In genomic region chr10:48896756-48897437, GRCh38 we compare ENCODE assay signal across 29 cellular contexts. TPM values are rescaled to one million over a fixed set of nuclear protein-coding genes. Genes with fewer than 3 reads are reported as not detected.
DNase-seq lines count a peak whose midpoint lies in the region; ATAC-seq, FAIRE-seq and TF ChIP-seq lines count a peak whose summit lies in the region.
"Had no signal": no experiment of that assay in that cellular context is flagged by ENCODE, and none has a peak within 500 bp of the region (broad histone marks: within the 10 kb centered on the region; RNA-seq: fewer than 3 reads in every experiment).

No MANE protein-coding gene starts in this region.

- H3K27ac Mint-ChIP-seq in activated naive CD8-positive, alpha-beta T cell treated with anti-CD3 and anti-CD28 coated beads for 36 hours, result no peak overlapping the region
- H3K27ac Mint-ChIP-seq in GM23338, result no peak overlapping the region; the same call in 1 of the 2 replicates
- H3K27ac Mint-ChIP-seq: activated CD4-positive, alpha-beta memory T cell treated with anti-CD3 and anti-CD28 coated beads, Interleukin-2, amount 10 ng/mL, durations not matched to agents 7 days and 5 days; activated naive CD8-positive, alpha-beta T cell treated with anti-CD3 and anti-CD28 coated beads, Interleukin-2, amount 50 U/mL, for 24 hours; effector memory CD8-positive, alpha-beta T cell; naive thymus-derived CD8-positive, alpha-beta T cell had no signal

- H3K36me3 ChIP-seq in GM12878 (ENCODE audit: control insufficient read depth in 2 of 2, insufficient read depth in 2 of 2, low read length in 1 of 2) (peaks cover 26 to 32% of the 10 kb centered on the region in 2 experiments), lower lobe of right lung (peaks cover 9% of the 10 kb centered on the region), GM23338 (ENCODE audit: insufficient read depth) (no peaks in the 10 kb centered on the region)
- H3K36me3 ChIP-seq: esophagus squamous epithelium, ovary had no signal

- H2AFZ ChIP-seq in GM12878 (ENCODE audit: control insufficient read depth, low read depth, low read length) (no peak overlapping the region), GM23338 (no peak overlapping the region)

- ATAC-seq in GM12878 (no peak), lower lobe of right lung (no peak), GM19463 (IDR thresholded peaks at IDR 0.05; ENCODE audit: unreplicated experiment) (no peak), GM23338 (no peak), GM19351 (IDR thresholded peaks at IDR 0.05; ENCODE audit: unreplicated experiment) (no peak)
- ATAC-seq: A549; activated CD4-positive, CD25-positive, alpha-beta regulatory T cell treated with anti-CD3 and anti-CD28 coated beads, Interleukin-2, amount 50 U/mL, for 24 hours; body of pancreas; effector memory CD8-positive, alpha-beta T cell; left cardiac atrium; naive thymus-derived CD8-positive, alpha-beta T cell; right cardiac atrium; Right ventricle myocardium inferior had no signal

- no peak overlapping the region for H3K9ac ChIP-seq in GM12878 (ENCODE audit: control insufficient read depth, insufficient read depth, low read length)

- no peak for TF ChIP-seq POLR2A in GM12878 (IDR thresholded peaks at IDR 0.05; ENCODE audit: low read depth, low read length)

- RAD21 ChIA-PET in GM12878 (lab: Charles Lee; ENCODE audit: unreplicated experiment), result no interaction called here

- SMC1A ChIA-PET in GM12878 (lab: Charles Lee; ENCODE audit: uncharacterized antibody, unreplicated experiment), result no interaction called here

- no peak for TF ChIP-seq CTCF in GM12878 (IDR thresholded peaks at IDR 0.05 in 2 of 3, conservative IDR thresholded peaks at IDR 0.05 in 1 of 3; ENCODE audit: control insufficient read depth in 2 of 3, extremely low read depth in 1 of 3, insufficient read depth in 1 of 3, low read depth in 3 of 3, low read length in 3 of 3)
- TF ChIP-seq CTCF in lower lobe of right lung (IDR thresholded peaks at IDR 0.05), result no peak
- no peak for TF ChIP-seq CTCF in GM23338 (conservative IDR thresholded peaks at IDR 0.05; ENCODE audit: low read depth in 2 of 2)

- H3K36me3 Mint-ChIP-seq in activated naive CD8-positive, alpha-beta T cell treated with anti-CD3 and anti-CD28 coated beads for 36 hours, result no peaks in the 10 kb centered on the region
- H3K36me3 Mint-ChIP-seq in GM23338 (ENCODE audit: low read depth), result no peaks in the 10 kb centered on the region
- H3K36me3 Mint-ChIP-seq: naive thymus-derived CD8-positive, alpha-beta T cell had no signal

- no TSS peak for BruUV-seq in GM12878 (replicated peaks; lab: Mats Ljungman, UMichigan)

- no peaks in the 10 kb centered on the region for H3F3A ChIP-seq in GM23338 (replicated peaks; ENCODE audit: low read depth)

- H3K9me3 Mint-ChIP-seq in activated naive CD8-positive, alpha-beta T cell treated with anti-CD3 and anti-CD28 coated beads for 36 hours, result no peaks in the 10 kb centered on the region
- no peaks in the 10 kb centered on the region for H3K9me3 Mint-ChIP-seq in GM23338
- H3K9me3 Mint-ChIP-seq: activated CD4-positive, alpha-beta memory T cell treated with anti-CD3 and anti-CD28 coated beads, Interleukin-2, amount 10 ng/mL, durations not matched to agents 7 days and 5 days; activated naive CD8-positive, alpha-beta T cell treated with anti-CD3 and anti-CD28 coated beads, Interleukin-2, amount 50 U/mL, for 24 hours; effector memory CD8-positive, alpha-beta T cell had no signal

- H3K4me2 ChIP-seq in GM12878 (ENCODE audit: control insufficient read depth, insufficient read depth), result no peak overlapping the region
- no peak overlapping the region for H3K4me2 ChIP-seq in GM23338
- H3K4me2 ChIP-seq: A549 had no signal

- H3K79me2 ChIP-seq in GM12878 (ENCODE audit: control insufficient read depth, insufficient read depth, low read length) (no peaks in the 10 kb centered on the region), GM23338 (replicated peaks; ENCODE audit: insufficient read depth) (no peaks in the 10 kb centered on the region)

- no peaks in the 10 kb centered on the region for H3K9me2 ChIP-seq in GM23338 (ENCODE audit: insufficient read depth)

- H3K27me3 Mint-ChIP-seq in activated naive CD8-positive, alpha-beta T cell treated with anti-CD3 and anti-CD28 coated beads for 36 hours, result no peaks in the 10 kb centered on the region
- peaks cover 2% of the 10 kb centered on the region for H3K27me3 Mint-ChIP-seq in GM23338 (ENCODE audit: insufficient read depth, low read depth, poor library complexity)
- H3K27me3 Mint-ChIP-seq: activated CD4-positive, alpha-beta memory T cell treated with anti-CD3 and anti-CD28 coated beads, Interleukin-2, amount 10 ng/mL, durations not matched to agents 7 days and 5 days; activated naive CD8-positive, alpha-beta T cell treated with anti-CD3 and anti-CD28 coated beads, Interleukin-2, amount 50 U/mL, for 24 hours had no signal

- in situ Hi-C loops in GM12878 (cut with MboI), result no loop called here

- FAIRE-seq in GM12878 (lab: Jason Lieb, UNC), result no peak
- FAIRE-seq: A549 had no signal

- H3K9me3 ChIP-seq in GM12878 (replicated peaks; ENCODE audit: control insufficient read depth, insufficient read depth, low read length) (no peaks in the 10 kb centered on the region), lower lobe of right lung (no peaks in the 10 kb centered on the region)
- H3K9me3 ChIP-seq: A549, body of pancreas, esophagus squamous epithelium, ovary had no signal

- CTCF ChIA-PET in GM12878 (lab: Yijun Ruan, JAX), result no interaction called here

- 97% methylated on average over 12 of the region's 13 CpGs for WGBS in GM12878 (ENCODE audit: insufficient coverage, insufficient replicate concordance, low lambda C conversion rate, missing lambda C conversion rate)

- H4K20me1 ChIP-seq in GM12878 (ENCODE audit: control insufficient read depth, insufficient read depth) (no peaks in the 10 kb centered on the region), GM23338 (replicated peaks; ENCODE audit: insufficient read depth) (no peaks in the 10 kb centered on the region)

- no peak overlapping the region for H3K4me3 Mint-ChIP-seq in activated naive CD8-positive, alpha-beta T cell treated with anti-CD3 and anti-CD28 coated beads for 36 hours
- H3K4me3 Mint-ChIP-seq in GM23338, result no peak overlapping the region
- H3K4me3 Mint-ChIP-seq: activated CD4-positive, alpha-beta memory T cell treated with anti-CD3 and anti-CD28 coated beads, Interleukin-2, amount 10 ng/mL, durations not matched to agents 7 days and 5 days; activated naive CD8-positive, alpha-beta T cell treated with anti-CD3 and anti-CD28 coated beads, Interleukin-2, amount 50 U/mL, for 24 hours; effector memory CD8-positive, alpha-beta T cell; naive thymus-derived CD8-positive, alpha-beta T cell had no signal

- TF ChIP-seq EP300 in GM12878 (IDR thresholded peaks at IDR 0.05; ENCODE audit: borderline replicate concordance in 1 of 2, control insufficient read depth in 1 of 2, low read depth in 2 of 2, low read length in 2 of 2), result no peak

- no peak overlapping the region for H3K4me3 ChIP-seq in GM12878
- no peak overlapping the region for H3K4me3 ChIP-seq in lower lobe of right lung
- H3K4me3 ChIP-seq in GM23338, result no peak overlapping the region
- H3K4me3 ChIP-seq: A549, body of pancreas, esophagus squamous epithelium, ovary had no signal

- POLR2A ChIA-PET in GM12878 (lab: Charles Lee), result no interaction called here

- H3K4me1 Mint-ChIP-seq in activated naive CD8-positive, alpha-beta T cell treated with anti-CD3 and anti-CD28 coated beads for 36 hours, result no peaks in the 10 kb centered on the region
- H3K4me1 Mint-ChIP-seq in GM23338, result peaks cover 1% of the 10 kb centered on the region; the same call in 1 of the 3 replicates
- H3K4me1 Mint-ChIP-seq: activated naive CD8-positive, alpha-beta T cell treated with anti-CD3 and anti-CD28 coated beads, Interleukin-2, amount 50 U/mL, for 24 hours had no signal

- peak; percentile 83 for DNase-seq in AG08395 (ENCODE audit: low spot score)
- DNase-seq in GM04504 (ENCODE audit: low read depth), result peak; percentile 4
- DNase-seq in GM12878 (ENCODE audit: low read depth, low spot score), result no peak
- no peak for DNase-seq in lower lobe of right lung
- no peak for DNase-seq in activated naive CD8-positive, alpha-beta T cell treated with anti-CD3 and anti-CD28 coated beads for 36 hours
- DNase-seq in GM23338 (ENCODE audit: low spot score), result no peak
- DNase-seq: activated CD4-positive, alpha-beta memory T cell treated with anti-CD3 and anti-CD28 coated beads, Interleukin-2, amount 10 ng/mL, durations not matched to agents 7 days and 5 days; activated effector memory CD4-positive, alpha-beta T cell treated with anti-CD3 and anti-CD28 coated beads, Interleukin-2, amount 50 U/mL, for 16 hours; activated naive CD8-positive, alpha-beta T cell treated with anti-CD3 and anti-CD28 coated beads, Interleukin-2, amount 50 U/mL, for 24 hours; body of pancreas; effector memory CD8-positive, alpha-beta T cell; esophagus squamous epithelium; glutamatergic neuron; left cardiac atrium; naive thymus-derived CD8-positive, alpha-beta T cell; NCI-H1105 treated with DMSO at 0.1 percent for 48 hours; NCI-H524 treated with DMSO at 0.1 percent for 48 hours; OCI-M1; ovary; stimulated activated CD4-positive, alpha-beta T cell treated with anti-CD3 and anti-CD28 coated beads, Interleukin-12 subunit alpha, Interleukin-12 subunit beta, amount 100 ng/mL, for 4 hours had no signal

- no peak for TF ChIP-seq RAD21 in GM12878 (IDR thresholded peaks at IDR 0.05; ENCODE audit: insufficient read depth, low read depth, low read length)

- H3K27ac ChIP-seq in GM12878 (ENCODE audit: control insufficient read depth, insufficient read depth) (no peak overlapping the region), lower lobe of right lung (peak overlapping the region; percentile 37), GM23338 (ENCODE audit: low read depth) (no peak overlapping the region)
- H3K27ac ChIP-seq: A549, body of pancreas, C4-2B, HL-60, ovary had no signal

- no peaks in the 10 kb centered on the region for H3K4me1 ChIP-seq in GM12878 (ENCODE audit: control insufficient read depth, insufficient read depth, low read length)
- peaks cover 20% of the 10 kb centered on the region for H3K4me1 ChIP-seq in lower lobe of right lung
- H3K4me1 ChIP-seq in GM23338 (ENCODE audit: insufficient read depth), result no peaks in the 10 kb centered on the region
- H3K4me1 ChIP-seq: A549, body of pancreas had no signal

- intact Hi-C loops in GM12878 (cut with micrococcal nuclease; ENCODE audit: unreplicated experiment), result no loop called here
- intact Hi-C loops in lower lobe of right lung (cut with DNase I), result no loop called here

- H3K27me3 ChIP-seq in GM12878 (replicated peaks in 1 of 2; ENCODE audit: control insufficient read depth in 2 of 2, insufficient read depth in 2 of 2, low read length in 1 of 2) (no peaks in the 10 kb centered on the region), lower lobe of right lung (ENCODE audit: low read depth) (no peaks in the 10 kb centered on the region), GM23338 (ENCODE audit: insufficient read depth) (no peaks in the 10 kb centered on the region)
- H3K27me3 ChIP-seq: body of pancreas, esophagus squamous epithelium, ovary had no signal

RNA-seq across cellular contexts. Expression of gene LRRC18, which starts 42.7 kb away (rescaled TPM):
- not detected in 2 replicates for total RNA-seq in GM12878 (2013; cell fraction: nucleolus; rRNA removed)
- 0.17 TPM in 1 of 2 replicates, not detected in the other for total RNA-seq in GM12878 (2014; rRNA removed)
- total RNA-seq in GM12878 (2014; rRNA removed; fragmentation: Illumina TruSeq; extraction: Trizol), result not detected in 2 replicates
- total RNA-seq in GM12878 (2021), result not detected in 2 replicates
- polyA plus RNA-seq in GM12878 (2011; ENCODE audit: low read depth), result not detected
- not detected in 2 replicates for polyA plus RNA-seq in GM12878 (2011; rRNA removed)
- polyA plus RNA-seq in GM12878 (2011; cell fraction: cytosol; rRNA removed), result not detected in 2 replicates
- not detected in 2 replicates for polyA plus RNA-seq in GM12878 (2011; cell fraction: nucleus; rRNA removed)
- polyA plus RNA-seq in GM12878 (2012), result 0.08 TPM in 1 of 2 replicates, not detected in the other
- not detected in 2 replicates for polyA plus RNA-seq in GM12878 (2014; fragmentation: Illumina TruSeq; extraction: Trizol)
- under 1 TPM in 1 of 2 experiments, not detected in 1; 0.31 TPM for polyA plus RNA-seq in GM12878 (2014; fragmentation: Nextera tagmentation; extraction: Ambion mirVana)
- polyA plus RNA-seq in GM12878 (2014; rRNA removed), result not detected in 2 replicates
- polyA plus RNA-seq in GM12878 (2016; fragmentation: Nextera tagmentation; extraction: Ambion mirVana), result under 1 TPM; 0.16 to 0.47 TPM
- polyA minus RNA-seq in GM12878 (2011; rRNA and poly(A)+ RNA removed), result not detected in 2 replicates
- polyA minus RNA-seq in GM12878 (2011; cell fraction: cytosol; rRNA and poly(A)+ RNA removed), result not detected in 2 replicates
- not detected in 2 replicates for polyA minus RNA-seq in GM12878 (2011; cell fraction: nucleus; rRNA and poly(A)+ RNA removed)
- 3.3 TPM for total RNA-seq in lower lobe of right lung
- not detected for total RNA-seq in activated naive CD8-positive, alpha-beta T cell treated with anti-CD3 and anti-CD28 coated beads for 36 hours
- not detected in 2 replicates for total RNA-seq in GM23338 (2014; rRNA removed; shearing (Covaris generic))
- not detected in 2 replicates for polyA plus RNA-seq in GM23338 (2016; fragmentation: Nextera tagmentation; extraction: Ambion mirVana)
- total RNA-seq: activated CD4-positive, alpha-beta memory T cell treated with anti-CD3 and anti-CD28 coated beads, Interleukin-2, amount 10 ng/mL, durations not matched to agents 7 days and 5 days; body of pancreas; G401; left cardiac atrium; naive thymus-derived CD8-positive, alpha-beta T cell; right cardiac atrium; Right ventricle myocardium inferior had no signal
- polyA plus RNA-seq: A549; naive thymus-derived CD8-positive, alpha-beta T cell; right cardiac atrium had no signal

Comparison
In these comparisons a context has a peak if more than half of its experiments do, and no peak if none do; other contexts are left out.
1. DNase-seq: peak in AG08395 (single experiment) and GM04504 (single experiment); none in GM12878 (single experiment), lower lobe of right lung (single experiment), activated naive CD8-positive, alpha-beta T cell treated with anti-CD3 and anti-CD28 coated beads for 36 hours (single experiment) and GM23338 (single experiment).